9 cellular contexts compared by ENCODE assay signal in genomic region chr12:12791756-12792346, GRCh38. TPM values are rescaled to one million over a fixed set of nuclear protein-coding genes. Genes with fewer than 3 reads are reported as not detected.
A peak's percentile ranks its signal among the peaks of the same experiment; 100 is the strongest.
DNase-seq lines count a peak whose midpoint lies in the region; ATAC-seq and TF ChIP-seq lines count a peak whose summit lies in the region.
"Had no signal": no experiment of that assay in that cellular context is flagged by ENCODE, and none has a peak within 500 bp of the region (broad histone marks: within the 10 kb centered on the region; RNA-seq: fewer than 3 reads in every experiment).

No MANE protein-coding gene starts in this region.

- no peak overlapping the region for H3K27ac ChIP-seq in OCI-LY3 (ENCODE audit: low read length)
- H3K27ac ChIP-seq: KMS-11 had no signal

- CTCF ChIA-PET in HEK293T (lab: Yijun Ruan, JAX), result interaction anchor here (0.7 to 1.6 kb wide), 2 partner anchors 19 to 87 kb away, joined by 4 read pairs; no protein-coding TSS in a partner anchor

- H2AFZ ChIP-seq in OCI-LY3 (ENCODE audit: low read depth, low read length), result no peak overlapping the region; the same call in 1 of the 2 replicates

- no peaks in the 10 kb centered on the region for H3K36me3 ChIP-seq in OCI-LY3 (replicated peaks; ENCODE audit: low read depth, low read length)

- H3K4me2 ChIP-seq in OCI-LY3 (ENCODE audit: low read length), result peak overlapping the region; percentile 50
- H3K4me2 ChIP-seq: KMS-11 had no signal

- no peak for DNase-seq in HEK293T (ENCODE audit: extremely low spot score)
- peak; percentile 45 for DNase-seq in fibroblast of villous mesenchyme (ENCODE audit: low read depth)
- DNase-seq in retinal pigment epithelial cell (ENCODE audit: low read depth), result no peak
- DNase-seq in ACHN, result no peak
- DNase-seq in omental fat pad (ENCODE audit: low spot score), result no peak

- peaks cover 13% of the 10 kb centered on the region for H3K27me3 ChIP-seq in OCI-LY3 (ENCODE audit: low read depth, low read length)

- peaks cover 24% of the 10 kb centered on the region for H3K4me1 ChIP-seq in OCI-LY3 (ENCODE audit: low read length)

- no peaks in the 10 kb centered on the region for H3K9me3 ChIP-seq in OCI-LY3 (ENCODE audit: insufficient read depth, low read length)

- POLR2A ChIA-PET in HEK293T (lab: Yijun Ruan, JAX), result interaction anchor here (0.9 to 1.4 kb wide), 2 partner anchors 22 to 45 kb away, joined by 3 to 5 read pairs; partner anchors contain the start of gene DDX47

- in situ Hi-C loops in ACHN (cut with HindIII; ENCODE audit: low pct_ligation_motif_present, low pct_unique_long_range_greater_than_20kb, low sequenced_read_pairs), result no loop called here

- no peak for ATAC-seq in GM21825 (IDR thresholded peaks at IDR 0.05; ENCODE audit: unreplicated experiment)
- no peak for ATAC-seq in GM21526 (IDR thresholded peaks at IDR 0.05; ENCODE audit: low FRiP score, unreplicated experiment)
- no peak for ATAC-seq in omental fat pad (ENCODE audit: low FRiP score)

- H3K4me3 ChIP-seq in OCI-LY3 (ENCODE audit: low read length) (peak overlapping the region; percentile 42), fibroblast of villous mesenchyme (ENCODE audit: low read depth, low read length) (no peak overlapping the region), retinal pigment epithelial cell (ENCODE audit: low read length) (peak overlapping the region; percentile 31)

- no peaks in the 10 kb centered on the region for H4K20me1 ChIP-seq in OCI-LY3 (ENCODE audit: insufficient read depth, low read length)

- TF ChIP-seq CTCF in OCI-LY3 (IDR thresholded peaks at IDR 0.05; ENCODE audit: low read depth, low read length), result no peak
- TF ChIP-seq CTCF in fibroblast of villous mesenchyme (IDR thresholded peaks at IDR 0.05; ENCODE audit: insufficient read depth, low read depth, low read length), result no peak
- no peak for TF ChIP-seq CTCF in retinal pigment epithelial cell (conservative IDR thresholded peaks at IDR 0.05; ENCODE audit: low read depth, low read length)
- no peak for TF ChIP-seq CTCF in omental fat pad (IDR thresholded peaks at IDR 0.05)

- H3K79me2 ChIP-seq in OCI-LY3 (ENCODE audit: low read length), result no peaks in the 10 kb centered on the region

- no peak overlapping the region for H3K9ac ChIP-seq in OCI-LY3 (ENCODE audit: low read length)
- H3K9ac ChIP-seq: KMS-11 had no signal

TF ChIP-seq in HEK293T, 16 proteins besides CTCF, POLR2A, EP300 and RAD21:
- TF ChIP-seq LEF1 (IDR thresholded peaks at IDR 0.05; ENCODE audit: borderline replicate concordance) (no peak), PKNOX1 (IDR thresholded peaks at IDR 0.05) (peak; percentile 77), TARDBP (IDR thresholded peaks at IDR 0.05) (no peak), NFRKB (IDR thresholded peaks at IDR 0.05) (no peak)
TF ChIP-seq in HEK293T: peak in this region for 1.

RNA-seq across cellular contexts. Expression of gene APOLD1, which starts 6.4 kb away (rescaled TPM):
- total RNA-seq in fibroblast of villous mesenchyme (9.3 and 14.7 TPM in 2 replicates), omental fat pad (100 to 1,000 TPM in 3 of 4 donors, 10 to 100 TPM in 1; 96.4 to 336 (median 119) TPM)

RNA-seq across cellular contexts. Expression of gene DDX47, which starts 21.3 kb away (rescaled TPM):
- total RNA-seq in fibroblast of villous mesenchyme, result 71.2 and 118 TPM in 2 replicates
- total RNA-seq in omental fat pad, result 10 to 100 TPM; 37.4 to 82.0 (median 51.1) TPM
